In the genomic region with DNA sequence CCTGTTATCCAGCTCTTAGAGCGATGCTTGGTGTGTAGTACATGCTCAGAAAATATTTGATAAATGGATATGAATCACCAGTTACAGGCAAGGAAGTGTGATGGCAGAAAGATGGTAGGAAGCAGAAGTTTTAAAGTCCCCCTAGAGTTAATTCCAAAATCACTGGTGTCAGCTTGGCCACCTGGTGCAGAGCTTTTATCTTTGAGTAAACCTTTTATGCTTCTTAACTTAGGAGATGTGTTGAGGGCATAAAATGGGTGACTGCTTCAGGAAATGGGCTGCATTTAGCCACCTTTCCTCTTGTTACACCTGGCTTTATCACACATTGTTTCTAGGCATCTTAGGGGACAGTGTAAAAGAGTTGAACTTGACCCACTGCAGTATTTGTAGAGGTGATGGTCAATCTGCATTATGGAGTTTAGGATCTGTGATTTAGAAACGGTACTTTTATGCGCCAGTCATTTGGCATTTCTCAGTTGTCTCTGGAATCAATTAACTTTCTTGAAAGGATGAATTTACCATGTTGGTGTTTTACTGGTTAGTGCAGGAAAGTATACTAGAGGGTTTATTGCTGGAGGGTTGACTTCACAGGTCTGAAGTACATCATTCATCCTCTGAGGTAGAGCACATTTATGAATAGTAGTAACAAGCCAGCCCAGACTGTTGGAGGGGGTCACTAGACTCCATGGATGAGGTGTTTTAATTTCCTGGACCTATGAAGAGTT, we compare ENCODE assay signal across 19 cellular contexts. TPM values are rescaled to one million over a fixed set of nuclear protein-coding genes. Genes with fewer than 3 reads are reported as not detected.
A peak's percentile ranks its signal among the peaks of the same experiment; 100 is the strongest.
DNase-seq lines count a peak whose midpoint lies in the region; ATAC-seq and TF ChIP-seq lines count a peak whose summit lies in the region.
"Had no signal": no experiment of that assay in that cellular context is flagged by ENCODE, and none has a peak within 500 bp of the region (broad histone marks: within the 10 kb centered on the region; RNA-seq: fewer than 3 reads in every experiment).

No MANE protein-coding gene starts in this region.

- TF ChIP-seq CTCF in DND-41 (IDR thresholded peaks at IDR 0.05; ENCODE audit: borderline replicate concordance, extremely low read depth, low read length, poor library complexity, severe bottlenecking) = no peak
- TF ChIP-seq CTCF in lung (IDR thresholded peaks at IDR 0.05; ENCODE audit: control extremely low read depth, extremely low read depth) = no peak

- DNase-seq in DND-41 = peak; percentile 21
- DNase-seq in T-helper 2 cell treated with Interferon-gamma antibody and Interleukin-4, amounts not matched to agents 5 μg/mL and 100 μg/mL, for 36 hours (ENCODE audit: low spot score) = no peak
- DNase-seq in lung (ENCODE audit: low spot score) = no peak
- DNase-seq in NCI-H345 treated with DMSO at 0.1 percent for 48 hours (lab: John Stamatoyannopoulos, UW; ENCODE audit: unreplicated experiment) = no peak
- DNase-seq in NCI-H1105 (lab: John Stamatoyannopoulos, UW) = no peak
- no peak for DNase-seq in CD1c-positive myeloid dendritic cell (ENCODE audit: extremely low spot score)
- DNase-seq: adrenal gland; C1 segment of cervical spinal cord; cerebellar nuclear complex; EL; GOT3; mesenchymal stem cell; MV-4-11; nucleus accumbens; SIG-M5; stimulated activated naive CD4-positive, alpha-beta T cell had no signal

- H4K20me1 ChIP-seq in BLaER1 treated with 17β-estradiol and CSF1 and Interleukin-3, amounts not matched to agents 10 nM and 100 nM = peaks cover 15 to 98% (median 60%) of the 10 kb centered on the region in 11 experiments; a peak in 16 of 22 replicates
- H4K20me1 ChIP-seq in DND-41 (ENCODE audit: insufficient read depth, low read length) = peaks cover 30% of the 10 kb centered on the region; the same call in 1 of the 2 replicates

- no peaks in the 10 kb centered on the region for H3K9me3 Mint-ChIP-seq in T-helper 2 cell treated with Interferon-gamma antibody and Interleukin-4, amounts not matched to agents 5 μg/mL and 100 μg/mL, for 36 hours

- peaks cover 98% of the 10 kb centered on the region for H3K79me2 ChIP-seq in DND-41 (ENCODE audit: insufficient read depth, low read length)

- H3K27me3 Mint-ChIP-seq in T-helper 2 cell treated with Interferon-gamma antibody and Interleukin-4, amounts not matched to agents 5 μg/mL and 100 μg/mL, for 36 hours (ENCODE audit: low read depth) = no peaks in the 10 kb centered on the region

- peaks cover 0 to 47% (median 36%) of the 10 kb centered on the region in 11 experiments; a peak in 17 of 22 replicates for H3K36me3 ChIP-seq in BLaER1 treated with 17β-estradiol and CSF1 and Interleukin-3, amounts not matched to agents 10 nM and 100 nM
- H3K36me3 ChIP-seq in DND-41 (ENCODE audit: insufficient read depth, low read length) (peaks cover 18% of the 10 kb centered on the region), lung (ENCODE audit: control insufficient read depth in 2 of 2, insufficient read depth in 2 of 2, low read length in 2 of 2) (no peaks in the 10 kb centered on the region)
- H3K36me3 ChIP-seq: adrenal gland, gastroesophageal sphincter had no signal

- peak overlapping the region; percentile 27 for H3K4me3 Mint-ChIP-seq in T-helper 2 cell treated with Interferon-gamma antibody and Interleukin-4, amounts not matched to agents 5 μg/mL and 100 μg/mL, for 36 hours

- no peak overlapping the region for H3K4me3 ChIP-seq in BLaER1 treated with 17β-estradiol and CSF1 and Interleukin-3, amounts not matched to agents 10 nM and 100 nM
- H3K4me3 ChIP-seq in DND-41 (ENCODE audit: low read depth in 1 of 2, low read length in 2 of 2) (no peak overlapping the region), lung (no peak overlapping the region)
- H3K4me3 ChIP-seq: adrenal gland, gastroesophageal sphincter had no signal

- peaks cover 84% of the 10 kb centered on the region for H3K4me1 Mint-ChIP-seq in T-helper 2 cell treated with Interferon-gamma antibody and Interleukin-4, amounts not matched to agents 5 μg/mL and 100 μg/mL, for 36 hours (ENCODE audit: low read depth)

- H3K27me3 ChIP-seq in BLaER1 treated with 17β-estradiol and CSF1 and Interleukin-3, amounts not matched to agents 10 nM and 100 nM = no peaks in the 10 kb centered on the region
- no peaks in the 10 kb centered on the region for H3K27me3 ChIP-seq in DND-41 (ENCODE audit: insufficient read depth, low read length, poor library complexity)
- H3K27me3 ChIP-seq in lung (ENCODE audit: control insufficient read depth, insufficient read depth) = no peaks in the 10 kb centered on the region
- H3K27me3 ChIP-seq: adrenal gland, gastroesophageal sphincter had no signal

- peak overlapping the region; percentile 45 for H3K27ac Mint-ChIP-seq in T-helper 2 cell treated with Interferon-gamma antibody and Interleukin-4, amounts not matched to agents 5 μg/mL and 100 μg/mL, for 36 hours

- H3K4me2 ChIP-seq in BLaER1 treated with 17β-estradiol and CSF1 and Interleukin-3, amounts not matched to agents 10 nM and 100 nM = peak overlapping the region; percentile 16 to 51 (median 33); a peak in 20 of 22 replicates
- H3K4me2 ChIP-seq in DND-41 (ENCODE audit: insufficient read depth, low read length) = peak overlapping the region; percentile 17; the same call in 1 of the 2 replicates

- no peaks in the 10 kb centered on the region; a peak in 1 of 22 replicates for H3K9me3 ChIP-seq in BLaER1 treated with 17β-estradiol and CSF1 and Interleukin-3, amounts not matched to agents 10 nM and 100 nM (replicated peaks in 1 of 11)
- no peaks in the 10 kb centered on the region for H3K9me3 ChIP-seq in DND-41 (ENCODE audit: insufficient read depth, low read length, severe bottlenecking)
- H3K9me3 ChIP-seq in lung (ENCODE audit: control insufficient read depth in 2 of 2, insufficient read depth in 1 of 2, low read length in 1 of 2) = no peaks in the 10 kb centered on the region
- H3K9me3 ChIP-seq: adrenal gland, gastroesophageal sphincter had no signal

- H3K9ac ChIP-seq in BLaER1 treated with 17β-estradiol and CSF1 and Interleukin-3, amounts not matched to agents 10 nM and 100 nM = no peak overlapping the region
- H3K9ac ChIP-seq in DND-41 (ENCODE audit: low read depth, low read length) = no peak overlapping the region

- H2AFZ ChIP-seq in DND-41 (ENCODE audit: low read depth, low read length) = no peak overlapping the region

- WGBS in lung, 2 donors = 93 to 94% methylated on average over 3 of the region's 3 CpGs

- peaks cover 39 to 96% (median 59%) of the 10 kb centered on the region in 10 experiments for H3K4me1 ChIP-seq in BLaER1 treated with 17β-estradiol and CSF1 and Interleukin-3, amounts not matched to agents 10 nM and 100 nM
- peaks cover 99% of the 10 kb centered on the region for H3K4me1 ChIP-seq in DND-41 (ENCODE audit: insufficient read depth, low read length)
- peaks cover 8 to 52% of the 10 kb centered on the region in 2 donors for H3K4me1 ChIP-seq in lung (ENCODE audit: control insufficient read depth in 2 of 2, insufficient read depth in 2 of 2, low read length in 2 of 2)

- peak overlapping the region in 2 of 11 experiments; percentile 15 to 22; a peak in 2 of 22 replicates for H3K27ac ChIP-seq in BLaER1 treated with 17β-estradiol and CSF1 and Interleukin-3, amounts not matched to agents 10 nM and 100 nM
- H3K27ac ChIP-seq in DND-41 (ENCODE audit: low read length) (peak overlapping the region; percentile 66), lung (ENCODE audit: low read depth in 1 of 2, low read length in 1 of 2) (peak overlapping the region; percentile 2 to 31)
- H3K27ac ChIP-seq: gastroesophageal sphincter had no signal

- peaks cover 51% of the 10 kb centered on the region for H3K36me3 Mint-ChIP-seq in T-helper 2 cell treated with Interferon-gamma antibody and Interleukin-4, amounts not matched to agents 5 μg/mL and 100 μg/mL, for 36 hours (ENCODE audit: low read depth)

- ATAC-seq in DND-41 (ENCODE audit: insufficient read depth, low read depth) (peak; percentile 25; the same call in 1 of the 3 replicates), lung (ENCODE audit: insufficient read depth, low FRiP score) (no peak), GM19023 (IDR thresholded peaks at IDR 0.05; ENCODE audit: unreplicated experiment) (no peak)
- ATAC-seq: gastroesophageal sphincter had no signal

RNA-seq across cellular contexts. Expression of a gene that starts 7.5 kb away (rescaled TPM):
- total RNA-seq in lung = 10 to 100 TPM; 36.5 to 51.6 TPM
- polyA plus RNA-seq in lung = 10 to 100 TPM; 27.2 to 36.5 TPM

RNA-seq across cellular contexts. Expression of a gene that starts 9.4 kb away (rescaled TPM):
- total RNA-seq in lung = 100 to 1,000 TPM; 110 to 134 TPM
- polyA plus RNA-seq in lung = 10 to 100 TPM; 44.9 to 72.1 TPM
